20 cellular contexts compared by ENCODE assay signal in the genomic region with DNA sequence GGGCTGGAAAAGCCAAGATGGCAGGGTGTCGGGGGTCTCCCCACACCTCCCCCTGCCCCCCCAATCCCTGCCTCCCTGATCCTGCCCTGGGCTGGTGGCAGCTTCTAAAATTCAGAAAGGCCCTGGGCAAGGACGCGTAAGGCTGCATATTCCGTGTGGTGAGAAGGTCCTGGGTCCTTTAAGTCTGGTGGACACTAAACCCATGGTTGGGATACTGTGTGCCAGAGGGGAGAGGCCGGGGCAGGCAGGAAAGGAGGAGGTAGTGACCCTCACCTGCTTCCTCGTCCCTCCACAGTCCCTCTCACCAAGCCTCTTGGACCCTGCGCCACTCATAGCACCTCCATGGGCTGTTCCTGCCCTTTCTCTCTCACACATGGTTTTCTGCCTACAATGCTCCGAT. TPM values are rescaled to one million over a fixed set of nuclear protein-coding genes. Genes with fewer than 3 reads are reported as not detected.
A peak's percentile ranks its signal among the peaks of the same experiment; 100 is the strongest.
DNase-seq lines count a peak whose midpoint lies in the region; ATAC-seq, FAIRE-seq and TF ChIP-seq lines count a peak whose summit lies in the region.
"Had no signal": no experiment of that assay in that cellular context is flagged by ENCODE, and none has a peak within 500 bp of the region (broad histone marks: within the 10 kb centered on the region; RNA-seq: fewer than 3 reads in every experiment).

No MANE protein-coding gene starts in this region.

- H3K4me1 ChIP-seq in heart right ventricle = peaks cover 0 to 51% (median 8%) of the 10 kb centered on the region in 9 donors
- peaks cover 4% of the 10 kb centered on the region for H3K4me1 ChIP-seq in HepG2 (ENCODE audit: insufficient read depth, low read length)
- peaks cover 16% of the 10 kb centered on the region for H3K4me1 ChIP-seq in psoas muscle
- no peaks in the 10 kb centered on the region for H3K4me1 ChIP-seq in colonic mucosa
- H3K4me1 ChIP-seq: BLaER1 had no signal

- no peak for DNase-seq in Right ventricle myocardium superior
- no peak for DNase-seq in heart right ventricle
- no peak for DNase-seq in HepG2 (ENCODE audit: low spot score)
- DNase-seq in psoas muscle = no peak
- DNase-seq in GOT3 (lab: John Stamatoyannopoulos, UW) = no peak
- no peak for DNase-seq in colonic mucosa
- DNase-seq: CD4-positive, alpha-beta T cell; Kasumi-1; MG63; NCI-H1048; NCI-H1417 treated with DMSO at 0.1 percent for 48 hours; NCI-H187; NCI-H2107; NCI-H446 treated with DMSO at 0.1 percent for 48 hours; NCI-H526 treated with DMSO at 0.1 percent for 48 hours; SIG-M5 had no signal

- H4K20me1 ChIP-seq in HepG2 (ENCODE audit: insufficient read depth, low read length) = no peaks in the 10 kb centered on the region

- TF ChIP-seq POLR2A in HepG2 (IDR thresholded peaks at IDR 0.05; ENCODE audit: insufficient read depth in 1 of 2, low read depth in 2 of 2, low read length in 2 of 2) = no peak

- FAIRE-seq in HepG2 (lab: Jason Lieb, UNC) = no peak
- FAIRE-seq: GM12891, H1 had no signal

- no peak for TF ChIP-seq RAD21 in HepG2 (CRISPR knock-in tag; IDR thresholded peaks at IDR 0.05)

- no peak overlapping the region for H2AFZ ChIP-seq in HepG2 (ENCODE audit: low read length)

- no peaks in the 10 kb centered on the region for H3K79me2 ChIP-seq in HepG2 (ENCODE audit: insufficient read depth, low read length)

- H3K27ac ChIP-seq in heart right ventricle = peak overlapping the region in 6 of 10 donors; percentile 11 to 67 (median 48)
- H3K27ac ChIP-seq in HepG2 (ENCODE audit: extremely low read length, insufficient read depth, low read length) = no peak overlapping the region
- H3K27ac ChIP-seq in psoas muscle = peak overlapping the region; percentile 23
- H3K27ac ChIP-seq in colonic mucosa = no peak overlapping the region
- H3K27ac ChIP-seq: BLaER1 had no signal

- no peak overlapping the region for H3K4me2 ChIP-seq in HepG2 (ENCODE audit: low read depth, low read length)
- H3K4me2 ChIP-seq: BLaER1 had no signal

- POLR2A ChIA-PET in HepG2 (lab: Yijun Ruan, JAX) = interaction anchor here (1.0 to 1.8 kb wide), 3 partner anchors 29 to 60 kb away, joined by 3 to 6 read pairs (median 6); partner anchors contain the start of genes FAM20A and PRKAR1A

- 87 to 89% methylated on average over 8 of the region's 8 CpGs for WGBS in heart right ventricle, 2 donors
- WGBS in HepG2 (ENCODE audit: low lambda C conversion rate) = 99% methylated on average over 8 of the region's 8 CpGs
- WGBS in psoas muscle, 3 donors = 88 to 91% (median 90%) methylated on average over 8 of the region's 8 CpGs

- CTCF ChIA-PET in HepG2 (lab: Yijun Ruan, JAX; ENCODE audit: low intra/inter-chr PET ratio, low total read pairs) = no interaction called here

- H3K9me3 ChIP-seq in heart right ventricle (no peaks in the 10 kb centered on the region), HepG2 (ENCODE audit: low read length) (no peaks in the 10 kb centered on the region), psoas muscle (no peaks in the 10 kb centered on the region), colonic mucosa (no peaks in the 10 kb centered on the region)
- H3K9me3 ChIP-seq: BLaER1, MG63 had no signal

- H3K27me3 ChIP-seq in heart right ventricle = no peaks in the 10 kb centered on the region
- H3K27me3 ChIP-seq in HepG2 (ENCODE audit: control insufficient read depth in 1 of 2, insufficient read depth in 2 of 2, low read length in 2 of 2) = no peaks in the 10 kb centered on the region
- H3K27me3 ChIP-seq in psoas muscle (ENCODE audit: insufficient read depth in 3 of 3, low read length in 2 of 3) = no peaks in the 10 kb centered on the region
- no peaks in the 10 kb centered on the region for H3K27me3 ChIP-seq in colonic mucosa
- H3K27me3 ChIP-seq: BLaER1, MG63 had no signal

- peak; percentile 3 for ATAC-seq in Right ventricle myocardium superior (ENCODE audit: poor library complexity)
- ATAC-seq in heart right ventricle = peak in 5 of 8 donors; percentile 2 to 11 (median 6)
- ATAC-seq in HepG2 = peak; percentile 5
- peak; percentile 2 to 23 (median 8) for ATAC-seq in psoas muscle
- no peak for ATAC-seq in GM19452 (IDR thresholded peaks at IDR 0.05; ENCODE audit: unreplicated experiment)

- no TSS peak for BruUV-seq in HepG2 (replicated peaks; lab: Mats Ljungman, UMichigan)

- in situ Hi-C loops in HepG2 (cut with HindIII; ENCODE audit: extremely low pct_ligation_motif_present, low pct_unique_long_range_greater_than_20kb) = loop anchor here (5.0 kb wide), 1 partner anchor 56 kb away; no protein-coding TSS in a partner anchor

- H3K4me3 ChIP-seq in heart right ventricle = no peak overlapping the region
- H3K4me3 ChIP-seq in HepG2 (replicated peaks in 1 of 3; ENCODE audit: insufficient read depth in 1 of 3, low read depth in 2 of 3, low read length in 3 of 3) = no peak overlapping the region
- H3K4me3 ChIP-seq in psoas muscle = no peak overlapping the region
- no peak overlapping the region for H3K4me3 ChIP-seq in colonic mucosa
- H3K4me3 ChIP-seq: BLaER1, MG63 had no signal

- intact Hi-C loops in Right ventricle myocardium superior (cut with DNase I) = no loop called here
- intact Hi-C loops in heart right ventricle (cut with DNase I) = loop anchor here in 5 of 10 donors (5.0 to 10.0 kb wide), 3 partner anchors 71 to 216 kb away; no protein-coding TSS in a partner anchor
- intact Hi-C loops in HepG2 (cut with micrococcal nuclease; ENCODE audit: unreplicated experiment) = no loop called here
- intact Hi-C loops in psoas muscle (cut with DNase I) = no loop called here
- intact Hi-C loops in colonic mucosa (cut with DNase I) = loop anchor here (10.0 kb wide), 1 partner anchor 224 kb away; no protein-coding TSS in a partner anchor

- TF ChIP-seq EP300 in HepG2 (IDR thresholded peaks at IDR 0.05; ENCODE audit: low read depth in 2 of 2, low read length in 2 of 2) (no peak), HepG2 (CRISPR knock-in tag; IDR thresholded peaks at IDR 0.05; ENCODE audit: borderline replicate concordance) (no peak)

- TF ChIP-seq CTCF in heart right ventricle (IDR thresholded peaks at IDR 0.05) (no peak), HepG2 (CRISPR knock-in tag; IDR thresholded peaks at IDR 0.05) (no peak), psoas muscle (IDR thresholded peaks at IDR 0.05) (no peak), colonic mucosa (IDR thresholded peaks at IDR 0.05) (no peak)

- peaks cover 0 to 96% (median 41%) of the 10 kb centered on the region in 9 donors for H3K36me3 ChIP-seq in heart right ventricle
- peaks cover 19 to 25% of the 10 kb centered on the region in 2 experiments for H3K36me3 ChIP-seq in HepG2 (replicated peaks in 1 of 2; ENCODE audit: control insufficient read depth in 1 of 2, insufficient read depth in 2 of 2, low read length in 2 of 2)
- H3K36me3 ChIP-seq in psoas muscle (ENCODE audit: insufficient read depth in 1 of 2, low read depth in 1 of 2) = peaks cover 6 to 97% of the 10 kb centered on the region in 2 donors
- no peaks in the 10 kb centered on the region for H3K36me3 ChIP-seq in colonic mucosa

- H3K9ac ChIP-seq in HepG2 (ENCODE audit: insufficient read depth, low read depth, low read length) = no peak overlapping the region
- H3K9ac ChIP-seq in colonic mucosa (ENCODE audit: low read depth in 2 of 2, low read length in 2 of 2) = no peak overlapping the region
- H3K9ac ChIP-seq: BLaER1 had no signal

RNA-seq across cellular contexts. Expression of gene PRKAR1A, which starts 28.8 kb away (rescaled TPM):
- total RNA-seq in Right ventricle myocardium superior (607 TPM), heart right ventricle (1,000 to 10,000 TPM in 5 of 10 donors, 100 to 1,000 TPM in 5; 609 to 1,378 (median 974) TPM), HepG2 (2016; rRNA removed; fragmentation: Illumina TruSeq; extraction: Trizol) (266 and 335 TPM in 2 replicates), psoas muscle (1,000 to 10,000 TPM in 1 of 4 donors, 100 to 1,000 TPM in 3; 304 to 2,295 (median 488) TPM), colonic mucosa (100 to 1,000 TPM; 133 to 168 TPM)
- polyA plus RNA-seq in heart right ventricle (100 to 1,000 TPM; 170 to 489 TPM), HepG2 (2011; rRNA removed) (250 and 265 TPM in 2 replicates), psoas muscle (100 to 1,000 TPM; 145 to 386 (median 171) TPM)
- total RNA-seq in HepG2 (2016; cell fraction: cytosol; rRNA removed; fragmentation: Illumina TruSeq; extraction: Trizol; ENCODE audit: low read depth) = 24.5 and 25.0 TPM in 2 replicates
- total RNA-seq in HepG2 (2016; cell fraction: insoluble cytoplasmic fraction; rRNA removed; fragmentation: Illumina TruSeq; extraction: Trizol) = 274 and 331 TPM in 2 replicates
- 50.4 and 51.0 TPM in 2 replicates for total RNA-seq in HepG2 (2016; cell fraction: membrane; rRNA removed; fragmentation: Illumina TruSeq; extraction: Trizol)
- total RNA-seq in HepG2 (2016; cell fraction: nucleus; rRNA removed; fragmentation: Illumina TruSeq; extraction: Trizol) = 144 and 151 TPM in 2 replicates
- polyA plus RNA-seq in HepG2 (2011; cell fraction: cytosol; rRNA removed) = 227 and 241 TPM in 2 replicates
- 192 and 209 TPM in 2 replicates for polyA plus RNA-seq in HepG2 (2011; cell fraction: nucleus; rRNA removed)
- 200 and 223 TPM in 2 replicates for polyA plus RNA-seq in HepG2 (2012)
- polyA plus RNA-seq in HepG2 (2016; cell fraction: cytosol; fragmentation: Illumina TruSeq; extraction: Trizol; ENCODE audit: low read depth) = 19.1 and 23.5 TPM in 2 replicates
- 302 and 333 TPM in 2 replicates for polyA plus RNA-seq in HepG2 (2016; cell fraction: insoluble cytoplasmic fraction; fragmentation: Illumina TruSeq; extraction: Trizol; ENCODE audit: low read depth)
- 32.1 and 33.4 TPM in 2 replicates for polyA plus RNA-seq in HepG2 (2016; cell fraction: membrane; fragmentation: Illumina TruSeq; extraction: Trizol; ENCODE audit: low read depth)
- 152 and 173 TPM in 2 replicates for polyA plus RNA-seq in HepG2 (2016; cell fraction: nucleus; fragmentation: Illumina TruSeq; extraction: Trizol; ENCODE audit: insufficient read depth, low read depth)
- polyA minus RNA-seq in HepG2 (2011; rRNA and poly(A)+ RNA removed; ENCODE audit: low replicate concordance) = 250 and 886 TPM in 2 replicates
- 449 and 493 TPM in 2 replicates for polyA minus RNA-seq in HepG2 (2011; cell fraction: cytosol; rRNA and poly(A)+ RNA removed)
- polyA minus RNA-seq in HepG2 (2011; cell fraction: nucleus; rRNA and poly(A)+ RNA removed) = 609 and 625 TPM in 2 replicates

Comparison
In these comparisons a context has a peak if more than half of its experiments do, and no peak if none do; other contexts are left out.
1. H3K27ac ChIP-seq: peak in heart right ventricle (6 of 10) and psoas muscle (single experiment); none in HepG2 (single experiment) and colonic mucosa (single experiment).